26 cellular contexts compared by ENCODE assay signal in the genomic region with DNA sequence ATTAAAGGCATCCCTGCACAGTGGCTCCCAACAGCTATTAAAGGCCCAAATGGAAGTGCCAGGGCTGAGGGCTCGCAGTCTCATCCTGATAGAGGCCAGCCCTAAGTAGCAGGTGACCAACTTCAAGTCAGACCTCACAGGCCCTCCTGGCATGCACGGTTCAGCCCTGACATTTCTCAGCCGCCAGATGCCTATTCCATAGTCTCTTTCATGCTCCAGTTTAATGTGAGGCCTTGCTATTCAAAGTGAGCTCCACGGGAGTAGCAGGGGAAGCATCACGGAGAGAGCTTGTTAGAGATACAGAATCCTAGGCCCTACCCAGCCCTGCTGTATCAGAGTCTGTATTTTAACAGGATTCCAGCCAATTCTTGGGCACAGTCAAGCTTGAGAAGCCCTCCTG. TPM values are rescaled to one million over a fixed set of nuclear protein-coding genes. Genes with fewer than 3 reads are reported as not detected.
DNase-seq lines count a peak whose midpoint lies in the region; ATAC-seq and TF ChIP-seq lines count a peak whose summit lies in the region.
"Had no signal": no experiment of that assay in that cellular context is flagged by ENCODE, and none has a peak within 500 bp of the region (broad histone marks: within the 10 kb centered on the region; RNA-seq: fewer than 3 reads in every experiment).

No MANE protein-coding gene starts in this region.

- no peak for TF ChIP-seq POLR2A in heart left ventricle (IDR thresholded peaks at IDR 0.05)
- no peak for TF ChIP-seq POLR2A in transverse colon (IDR thresholded peaks at IDR 0.05)

- intact Hi-C loops in heart left ventricle (cut with DNase I) (loop anchor here in 4 of 10 donors (5.0 to 10.0 kb wide), 3 partner anchors 90 to 173 kb away; no protein-coding TSS in a partner anchor), left cardiac atrium (cut with DNase I) (no loop called here), mammary epithelial cell (cut with micrococcal nuclease) (no loop called here), transverse colon (cut with DNase I; ENCODE audit: low total_unique reads) (no loop called here)

- H4K20me1 ChIP-seq in mammary epithelial cell (ENCODE audit: insufficient read depth, low read length): no peaks in the 10 kb centered on the region

- no TSS peak for BruUV-seq in mammary epithelial cell (replicated peaks; lab: Mats Ljungman, UMichigan)

- peaks cover 4 to 74% (median 43%) of the 10 kb centered on the region in 12 donors for H3K4me1 ChIP-seq in heart left ventricle
- H3K4me1 ChIP-seq in mammary epithelial cell (ENCODE audit: insufficient read depth, low read length): peaks cover 50% of the 10 kb centered on the region
- peaks cover 23% of the 10 kb centered on the region for H3K4me1 ChIP-seq in mesodermal cell (ENCODE audit: control insufficient read depth, insufficient read depth, low read length, poor library complexity, severe bottlenecking)
- H3K4me1 ChIP-seq in transverse colon: peaks cover 0 to 60% (median 39%) of the 10 kb centered on the region in 4 donors
- H3K4me1 ChIP-seq: left lung had no signal

- no peak overlapping the region for H3K4me2 ChIP-seq in mammary epithelial cell (ENCODE audit: insufficient read depth, low read depth, low read length)

- H2AFZ ChIP-seq in mammary epithelial cell (ENCODE audit: low read depth, low read length): no peak overlapping the region

- no peak overlapping the region for H3K9ac ChIP-seq in mammary epithelial cell (ENCODE audit: insufficient read depth, low read length)

- H3K27ac ChIP-seq in heart left ventricle (peak overlapping the region in 7 of 12 donors; percentile 1 to 60 (median 44)), mammary epithelial cell (ENCODE audit: insufficient read depth, low read depth, low read length) (peak overlapping the region; percentile 85), mesodermal cell (ENCODE audit: low read depth, low read length, severe bottlenecking) (peak overlapping the region; percentile 57), transverse colon (peak overlapping the region; percentile 41 to 64 (median 52))

- peaks cover 90% of the 10 kb centered on the region for H3K79me2 ChIP-seq in mammary epithelial cell (ENCODE audit: insufficient read depth, low read length)

- TF ChIP-seq CTCF in heart left ventricle (IDR thresholded peaks at IDR 0.05) (no peak), mammary epithelial cell (conservative IDR thresholded peaks at IDR 0.05 in 1 of 2, IDR thresholded peaks at IDR 0.05 in 1 of 2; ENCODE audit: extremely low read depth in 1 of 2, insufficient read depth in 1 of 2, low read depth in 1 of 2, low read length in 2 of 2) (no peak), transverse colon (IDR thresholded peaks at IDR 0.05) (no peak)

- ATAC-seq in heart left ventricle (no peak), left cardiac atrium (no peak)
- ATAC-seq: activated naive CD8-positive, alpha-beta T cell treated with anti-CD3 and anti-CD28 coated beads, Interleukin-2, amount 50 U/mL, for 24 hours; activated T-cell treated with anti-CD3 and anti-CD28 coated beads, Interleukin-2, amount 50 U/mL, for 72 hours; left lung; naive thymus-derived CD4-positive, alpha-beta T cell; sciatic nerve had no signal

- 83 to 98% (median 88%) methylated on average over 5 of the region's 5 CpGs for WGBS in heart left ventricle, 4 donors
- WGBS in mammary epithelial cell (ENCODE audit: low coverage, missing lambda C conversion rate): 93% methylated on average over 5 of the region's 5 CpGs
- 100% methylated on average over 4 of the region's 5 CpGs for WGBS in mesodermal cell (ENCODE audit: insufficient coverage in 2 of 2), 2 experiments
- WGBS in transverse colon (ENCODE audit: low coverage in 1 of 2), 2 donors: 88% methylated on average over 5 of the region's 5 CpGs; no CpG with 5 or more reads in 1 of the 2 donors

- H3K36me3 ChIP-seq in heart left ventricle (peaks cover 0 to 1% (median 0%) of the 10 kb centered on the region in 9 donors), mammary epithelial cell (ENCODE audit: insufficient read depth, low read length) (peaks cover 6% of the 10 kb centered on the region), mesodermal cell (ENCODE audit: control insufficient read depth, insufficient read depth, low read length) (peaks cover 46% of the 10 kb centered on the region), transverse colon (no peaks in the 10 kb centered on the region)
- H3K36me3 ChIP-seq: left lung had no signal

- CTCF ChIA-PET in mammary epithelial cell (lab: Charles Lee; ENCODE audit: low non-redundant PET): no interaction called here

- H3K27me3 ChIP-seq in heart left ventricle (no peaks in the 10 kb centered on the region), mammary epithelial cell (ENCODE audit: insufficient read depth, low read length) (no peaks in the 10 kb centered on the region), transverse colon (no peaks in the 10 kb centered on the region)
- H3K27me3 ChIP-seq: dorsolateral prefrontal cortex, left lung had no signal

- dilution Hi-C loops in mammary epithelial cell (cut with HindIII; ENCODE audit: low sequenced_read_pairs): loop anchor here (5.0 kb wide), 1 partner anchor 55 kb away; no protein-coding TSS in a partner anchor

- DNase-seq in heart left ventricle (no peak), left cardiac atrium (no peak), mammary epithelial cell (no peak), transverse colon (no peak), DMS153 treated with DMSO at 0.1 percent for 48 hours (lab: John Stamatoyannopoulos, UW; ENCODE audit: unreplicated experiment) (no peak), NCI-H2107 treated with DMSO at 0.1 percent for 48 hours (lab: John Stamatoyannopoulos, UW; ENCODE audit: unreplicated experiment) (no peak)
- no peak for DNase-seq in activated CD4-positive, alpha-beta T cell treated with anti-CD3 and anti-CD28 coated beads, Interleukin-2, amount 50 U/mL, for 1 hour
- DNase-seq: activated CD4-positive, alpha-beta memory T cell treated with anti-CD3 and anti-CD28 coated beads for 36 hours; activated naive CD4-positive, alpha-beta T cell; activated naive CD8-positive, alpha-beta T cell treated with anti-CD3 and anti-CD28 coated beads, Interleukin-2, amount 50 U/mL, for 24 hours; activated T-cell treated with anti-CD3 and anti-CD28 coated beads, Interleukin-2, amount 50 U/mL, for 72 hours; DMS79; dorsolateral prefrontal cortex; GDM1; HCEC 1CT; left lung; MV-4-11; naive thymus-derived CD4-positive, alpha-beta T cell; NCI-H146; NCI-H2107; NCI-H446 treated with DMSO at 0.1 percent for 48 hours; NCI-H82; stimulated activated CD4-positive, alpha-beta T cell treated with anti-CD3 and anti-CD28 coated beads, Interleukin-4, amount 100 ng/mL, for 24 hours; T-helper 2 cell had no signal

- H3K4me3 ChIP-seq in heart left ventricle (no peak overlapping the region), mammary epithelial cell (replicated peaks in 1 of 3; ENCODE audit: insufficient read depth in 1 of 3, low read depth in 2 of 3, low read length in 3 of 3) (no peak overlapping the region), mesodermal cell (ENCODE audit: extremely low read depth, insufficient read depth, low read length, poor library complexity, severe bottlenecking) (no peak overlapping the region), transverse colon (no peak overlapping the region)
- H3K4me3 ChIP-seq: left lung had no signal

- TF ChIP-seq EP300 in transverse colon (IDR thresholded peaks at IDR 0.05; ENCODE audit: low read depth): no peak

- in situ Hi-C loops in mammary epithelial cell (cut with MboI; ENCODE audit: low sequenced_read_pairs in 2 of 2) (loop anchor here in 1 of 2 donors (25.0 kb wide), 1 partner anchor 250 kb away; no protein-coding TSS in a partner anchor), transverse colon (cut with MboI; ENCODE audit: low pct_ligation_motif_present in 1 of 4, low pct_unique_long_range_greater_than_20kb in 1 of 4, low sequenced_read_pairs in 3 of 4) (no loop called here)

- no peaks in the 10 kb centered on the region for H3K9me3 ChIP-seq in heart left ventricle
- no peaks in the 10 kb centered on the region for H3K9me3 ChIP-seq in mammary epithelial cell (replicated peaks; ENCODE audit: insufficient read depth, low read length)
- H3K9me3 ChIP-seq in mesodermal cell (ENCODE audit: control insufficient read depth, low read length): peaks cover 3% of the 10 kb centered on the region
- no peaks in the 10 kb centered on the region for H3K9me3 ChIP-seq in transverse colon
- H3K9me3 ChIP-seq: left lung had no signal

RNA-seq across cellular contexts. Expression of gene LHFPL2, which starts 11.1 kb away (rescaled TPM):
- total RNA-seq in heart left ventricle: 10 to 100 TPM in 5 of 9 donors, 1 to 10 TPM in 4; 5.6 to 35.6 (median 10.1) TPM
- polyA plus RNA-seq in heart left ventricle: 10 to 100 TPM in 1 of 2 donors, 1 to 10 TPM in 1; 1.8 to 11.5 TPM
- total RNA-seq in left cardiac atrium: 10 to 100 TPM; 12.5 to 23.9 TPM
- 10 to 100 TPM; 52.5 to 53.5 TPM for total RNA-seq in mammary epithelial cell
- 11.5 TPM for polyA plus RNA-seq in mammary epithelial cell
- 20.2 TPM for polyA minus RNA-seq in mammary epithelial cell
- 40.1 TPM for polyA plus RNA-seq in mesodermal cell (2013, experiment 1 of 2)
- polyA plus RNA-seq in mesodermal cell (2013, experiment 2 of 2): 47.4 TPM
- 10 to 100 TPM; 34.4 to 79.6 (median 51.5) TPM for total RNA-seq in transverse colon
